In genomic region chr7:47819054-47819920, GRCh38 we compare ENCODE assay signal across 8 cellular contexts.
DNase-seq lines count a peak whose midpoint lies in the region; ATAC-seq and TF ChIP-seq lines count a peak whose summit lies in the region.

No MANE protein-coding gene starts in this region.

- no peaks in the 10 kb centered on the region for H3K27me3 Mint-ChIP-seq in Caco-2 (ENCODE audit: insufficient read depth, unreplicated experiment)

- no peaks in the 10 kb centered on the region for H3K36me3 Mint-ChIP-seq in Caco-2 (ENCODE audit: insufficient read depth, unreplicated experiment)

- BruUV-seq in Caco-2 (replicated peaks; lab: Mats Ljungman, UMichigan) = no TSS peak

- H3K27ac ChIP-seq in tibial artery = peak overlapping the region; percentile 33 to 34

- CTCF ChIA-PET in Caco-2 (lab: Charles Lee) = interaction anchor here (0.6 to 1.5 kb wide), 15 partner anchors 14 to 553 kb away, joined by 3 to 10 read pairs (median 4); no protein-coding TSS in a partner anchor

- H3K36me3 ChIP-seq in Caco-2 (ENCODE audit: control insufficient read depth, insufficient read depth, low read length) (no peaks in the 10 kb centered on the region), tibial artery (no peaks in the 10 kb centered on the region)

- H3K4me1 Mint-ChIP-seq in Caco-2 (ENCODE audit: low read depth, unreplicated experiment) = peaks cover 26% of the 10 kb centered on the region

- ATAC-seq in GM21717 (IDR thresholded peaks at IDR 0.05; ENCODE audit: unreplicated experiment) = peak; percentile 56

- peak; percentile 66 to 82 for DNase-seq in Caco-2
- DNase-seq in NCI-H2107 (lab: John Stamatoyannopoulos, UW) = peak; percentile 14
- peak; percentile 17 for DNase-seq in activated CD4-positive, alpha-beta T cell treated with anti-CD3 and anti-CD28 coated beads, Interleukin-2, amount 50 U/mL, for 1 hour
- DNase-seq in epithelial cell of esophagus (ENCODE audit: low read depth) = peak; percentile 68
- peak; percentile 78 for DNase-seq in midbrain (lab: John Stamatoyannopoulos, UW)
- DNase-seq in tibial artery = peak; percentile 79 to 82
- no peak for DNase-seq in cortex of kidney (lab: John Stamatoyannopoulos, UW)

- H3K4me3 Mint-ChIP-seq in Caco-2 (ENCODE audit: unreplicated experiment) = no peak overlapping the region

- H3K4me1 ChIP-seq in Caco-2 (peaks cover 15% of the 10 kb centered on the region), tibial artery (peaks cover 0 to 32% (median 6%) of the 10 kb centered on the region in 4 donors)

- no peak overlapping the region for H3K27ac Mint-ChIP-seq in Caco-2 (ENCODE audit: unreplicated experiment)

- no peaks in the 10 kb centered on the region for H3K9me3 Mint-ChIP-seq in Caco-2 (ENCODE audit: unreplicated experiment)

- intact Hi-C loops in Caco-2 (cut with micrococcal nuclease; ENCODE audit: unreplicated experiment) = loop anchor here (1.0 to 5.0 kb wide), 12 partner anchors 27 to 553 kb away; no protein-coding TSS in a partner anchor
- intact Hi-C loops in tibial artery (cut with DNase I; ENCODE audit: low total_unique reads) = loop anchor here (5.0 to 10.0 kb wide), 2 partner anchors 382 to 984 kb away; no protein-coding TSS in a partner anchor

- TF ChIP-seq CTCF in Caco-2 (IDR thresholded peaks at IDR 0.05; ENCODE audit: insufficient read depth in 1 of 2, low read depth in 1 of 2, low read length in 1 of 2, severe bottlenecking in 1 of 2, unreplicated experiment in 1 of 2) (peak; percentile 96 to 98), epithelial cell of esophagus (IDR thresholded peaks at IDR 0.05; ENCODE audit: insufficient read depth, low read depth, low read length, missing control alignments) (peak; percentile 99), tibial artery (IDR thresholded peaks at IDR 0.05) (peak; percentile 91 to 96)

- POLR2A ChIA-PET in Caco-2 (lab: Charles Lee) = interaction anchor here (0.6 to 0.7 kb wide), 4 partner anchors 217 to 243 kb away, joined by 3 to 10 read pairs (median 6); no protein-coding TSS in a partner anchor

- no peak overlapping the region for H3K4me3 ChIP-seq in Caco-2 (ENCODE audit: low read depth, low read length)
- no peak overlapping the region for H3K4me3 ChIP-seq in epithelial cell of esophagus (ENCODE audit: low read length)
- no peak overlapping the region for H3K4me3 ChIP-seq in tibial artery

- H3K9me3 ChIP-seq in Caco-2 (no peaks in the 10 kb centered on the region), tibial artery (no peaks in the 10 kb centered on the region)

- H3K27me3 ChIP-seq in Caco-2 (replicated peaks; ENCODE audit: control insufficient read depth, insufficient read depth, low read length) = no peaks in the 10 kb centered on the region
- no peaks in the 10 kb centered on the region for H3K27me3 ChIP-seq in tibial artery
